Comparison of ENCODE assay signal across 7 cellular contexts in genomic region chr1:227062306-227062705, GRCh38.
"Had no signal": no experiment of that assay in that cellular context is flagged by ENCODE, and none has a peak within 500 bp of the region (broad histone marks: within the 10 kb centered on the region; RNA-seq: fewer than 3 reads in every experiment).

No MANE protein-coding gene starts in this region.

- H3K4me3 Mint-ChIP-seq: HFFc6 had no signal

- DNase-seq: GM23248, GOT3, H7, HFFc6, IMR-90 had no signal

- H3K4me3 ChIP-seq: GM23248, HAP-1 had no signal

- H3K36me3 ChIP-seq: HAP-1 had no signal

- H2AFZ ChIP-seq: GM23248 had no signal

- FAIRE-seq: HTR-8/SVneo had no signal

- H3K9me3 Mint-ChIP-seq: HFFc6 had no signal

- H3K27ac Mint-ChIP-seq: HFFc6 had no signal

- H3K9ac ChIP-seq: GM23248 had no signal

- H3K9me3 ChIP-seq: HAP-1 had no signal

- H3K27ac ChIP-seq: GM23248 had no signal
